34 cellular contexts compared by ENCODE assay signal in the genomic region with DNA sequence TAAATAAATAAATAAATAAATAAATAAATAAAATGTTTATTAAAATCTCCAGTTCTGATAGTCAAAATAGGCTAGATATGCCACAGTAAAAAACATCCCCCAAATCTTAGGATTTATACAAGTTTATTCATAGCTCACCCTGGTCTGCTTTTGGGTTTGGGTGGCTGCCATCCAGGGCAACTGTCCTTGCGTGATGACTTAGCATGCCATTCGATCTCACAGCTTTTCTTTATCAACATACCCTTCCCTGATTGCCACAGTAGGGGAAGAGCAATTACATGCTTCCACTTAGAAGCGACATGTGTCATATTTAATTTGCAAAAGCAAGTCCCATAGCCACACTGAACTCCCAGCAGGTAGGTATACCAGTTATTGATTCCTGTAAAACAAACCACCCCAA. TPM values are rescaled to one million over a fixed set of nuclear protein-coding genes. Genes with fewer than 3 reads are reported as not detected.
"Had no signal": no experiment of that assay in that cellular context is flagged by ENCODE, and none has a peak within 500 bp of the region (broad histone marks: within the 10 kb centered on the region; RNA-seq: fewer than 3 reads in every experiment).

No MANE protein-coding gene starts in this region.

- H3K4me3 ChIP-seq: heart left ventricle, neural progenitor cell, psoas muscle, right atrium auricular region, stomach, tibial artery, upper lobe of right lung had no signal

- H3K36me3 Mint-ChIP-seq: activated CD4-positive, alpha-beta memory T cell treated with anti-CD3 and anti-CD28 coated beads for 36 hours; immature natural killer cell; natural killer cell; neural progenitor cell; stimulated activated effector memory CD8-positive, alpha-beta T cell treated with anti-CD3 and anti-CD28 coated beads, Interleukin-12 subunit alpha, Interleukin-12 subunit beta, amount 100 ng/mL, for 72 hours had no signal

- H3K4me3 Mint-ChIP-seq: activated CD4-positive, alpha-beta memory T cell treated with anti-CD3 and anti-CD28 coated beads for 36 hours; activated naive CD4-positive, alpha-beta T cell treated with anti-CD3 and anti-CD28 coated beads, Interleukin-2, amount 50 U/mL, for 24 hours; activated naive CD8-positive, alpha-beta T cell treated with anti-CD3 and anti-CD28 coated beads, Interleukin-2, amount 50 U/mL, for 24 hours; activated T-cell treated with anti-CD3 and anti-CD28 coated beads, Interleukin-2, amount 50 U/mL, for 24 hours; immature natural killer cell; natural killer cell; neural progenitor cell; stimulated activated effector memory CD8-positive, alpha-beta T cell treated with anti-CD3 and anti-CD28 coated beads, Interleukin-12 subunit alpha, Interleukin-12 subunit beta, amount 100 ng/mL, for 72 hours; T-helper 1 cell treated with Interleukin-12 subunit alpha and Interleukin-12 subunit beta and Interleukin-4 antibody, amounts not matched to agents 30 μg/mL and 1 μg/mL, for 36 hours had no signal

- DNase-seq: activated CD8-positive, alpha-beta memory T cell treated with anti-CD3 and anti-CD28 coated beads, Interleukin-2, amount 50 U/mL, for 4 hours; activated naive CD8-positive, alpha-beta T cell treated with anti-CD3 and anti-CD28 coated beads, Interleukin-2, amount 50 U/mL, for 24 hours; activated T-cell treated with anti-CD3 and anti-CD28 coated beads, Interleukin-2, amount 50 U/mL, for 24 hours; amygdala; central memory CD4-positive, alpha-beta T cell; foreskin fibroblast; heart left ventricle; hypothalamus; immature natural killer cell; kidney; left colon; midbrain; natural killer cell; occipital lobe; psoas muscle; stimulated activated CD4-positive, alpha-beta T cell treated with anti-CD3 and anti-CD28 coated beads, Interleukin-12 subunit alpha, Interleukin-12 subunit beta, amount 100 ng/mL, for 4 hours; stimulated activated CD4-positive, alpha-beta T cell treated with anti-CD3 and anti-CD28 coated beads, Interleukin-4, amount 100 ng/mL, for 24 hours; stomach; T-helper 9 cell; tibial artery; upper lobe of right lung had no signal

- H3K9ac ChIP-seq: neural progenitor cell, parathyroid adenoma had no signal

- H3K9me3 ChIP-seq: psoas muscle, right atrium auricular region, stomach, upper lobe of right lung had no signal

- H3K36me3 ChIP-seq: heart left ventricle, neural progenitor cell, right atrium auricular region, stomach, tibial artery, upper lobe of right lung had no signal

- H3K27ac ChIP-seq: neural progenitor cell, parathyroid adenoma, psoas muscle, stomach, tibial artery, upper lobe of right lung, VCaP had no signal

- H3K9me3 Mint-ChIP-seq: activated CD4-positive, alpha-beta memory T cell treated with anti-CD3 and anti-CD28 coated beads for 36 hours; activated naive CD4-positive, alpha-beta T cell treated with anti-CD3 and anti-CD28 coated beads, Interleukin-2, amount 50 U/mL, for 24 hours; activated T-cell treated with anti-CD3 and anti-CD28 coated beads, Interleukin-2, amount 50 U/mL, for 24 hours; activated T-helper 2 cell treated with anti-CD3 and anti-CD28 coated beads, Interferon-gamma antibody, Interleukin-2, Interleukin-4, amounts not matched to agents 10 μg/mL and 5 μg/mL and 100 μg/mL, durations not matched to agents 14 hours and 24 hours and 36 hours; immature natural killer cell; natural killer cell; stimulated activated effector memory CD8-positive, alpha-beta T cell treated with anti-CD3 and anti-CD28 coated beads, Interleukin-12 subunit alpha, Interleukin-12 subunit beta, amount 100 ng/mL, for 72 hours; T-helper 1 cell treated with Interleukin-12 subunit alpha and Interleukin-12 subunit beta and Interleukin-4 antibody, amounts not matched to agents 30 μg/mL and 1 μg/mL, for 36 hours had no signal

- H3K27ac Mint-ChIP-seq: activated CD4-positive, alpha-beta memory T cell treated with anti-CD3 and anti-CD28 coated beads for 36 hours; activated naive CD4-positive, alpha-beta T cell treated with anti-CD3 and anti-CD28 coated beads, Interleukin-2, amount 50 U/mL, for 24 hours; activated T-helper 2 cell treated with anti-CD3 and anti-CD28 coated beads, Interferon-gamma antibody, Interleukin-2, Interleukin-4, amounts not matched to agents 10 μg/mL and 5 μg/mL and 100 μg/mL, durations not matched to agents 14 hours and 24 hours and 36 hours; immature natural killer cell; natural killer cell; neural progenitor cell; stimulated activated effector memory CD8-positive, alpha-beta T cell treated with anti-CD3 and anti-CD28 coated beads, Interleukin-12 subunit alpha, Interleukin-12 subunit beta, amount 100 ng/mL, for 72 hours; T-helper 1 cell treated with Interleukin-12 subunit alpha and Interleukin-12 subunit beta and Interleukin-4 antibody, amounts not matched to agents 30 μg/mL and 1 μg/mL, for 36 hours had no signal

- H3K79me2 ChIP-seq: parathyroid adenoma had no signal

- H3K27me3 ChIP-seq: heart left ventricle, neural progenitor cell, right atrium auricular region, stomach, tibial artery, upper lobe of right lung had no signal

- H3K4me2 ChIP-seq: neural progenitor cell had no signal

- H3K27me3 Mint-ChIP-seq: activated naive CD4-positive, alpha-beta T cell treated with anti-CD3 and anti-CD28 coated beads, Interleukin-2, amount 50 U/mL, for 24 hours had no signal

- H2AFZ ChIP-seq: neural progenitor cell, parathyroid adenoma had no signal

- FAIRE-seq: kidney, TTC549 had no signal

- H3K4me1 ChIP-seq: neural progenitor cell, parathyroid adenoma, stomach, tibial artery, upper lobe of right lung had no signal

- H3K4me1 Mint-ChIP-seq: activated naive CD4-positive, alpha-beta T cell treated with anti-CD3 and anti-CD28 coated beads, Interleukin-2, amount 50 U/mL, for 24 hours; immature natural killer cell; natural killer cell; stimulated activated effector memory CD8-positive, alpha-beta T cell treated with anti-CD3 and anti-CD28 coated beads, Interleukin-12 subunit alpha, Interleukin-12 subunit beta, amount 100 ng/mL, for 72 hours had no signal

- ATAC-seq: left colon, natural killer cell, upper lobe of right lung had no signal

RNA-seq across cellular contexts. Expression of gene TEX35, which starts 52.7 kb away (rescaled TPM):
- total RNA-seq: activated CD4-positive, alpha-beta memory T cell treated with anti-CD3 and anti-CD28 coated beads for 36 hours; activated CD8-positive, alpha-beta memory T cell treated with anti-CD3 and anti-CD28 coated beads for 36 hours; activated T-helper 2 cell treated with anti-CD3 and anti-CD28 coated beads, Interferon-gamma antibody, Interleukin-2, Interleukin-4, amounts not matched to agents 10 μg/mL and 5 μg/mL and 100 μg/mL, durations not matched to agents 14 hours and 24 hours and 36 hours; endothelial cell of umbilical vein; heart left ventricle; kidney; left colon; natural killer cell; occipital lobe; psoas muscle; skeletal muscle tissue; stomach; upper lobe of right lung had no signal
- polyA plus RNA-seq: endothelial cell of umbilical vein, heart left ventricle, immature natural killer cell, psoas muscle had no signal
